In genomic region chr17:44105941-44106340, GRCh38 we compare ENCODE assay signal across 1 cellular context.
TF ChIP-seq lines count a peak whose summit lies in the region.

No MANE protein-coding gene starts in this region.

TF ChIP-seq in IMR-90, 13 proteins besides CTCF, POLR2A, EP300 and RAD21 (continued from another document):
- no peak for TF ChIP-seq ELK1 (IDR thresholded peaks at IDR 0.05; ENCODE audit: borderline replicate concordance, low read depth, low read length)
- TF ChIP-seq MAZ (IDR thresholded peaks at IDR 0.05; ENCODE audit: borderline replicate concordance, low read depth, low read length), result no peak
TF ChIP-seq in IMR-90: peak in this region for 0.
